ENCODE assay signal across 9 cellular contexts in the genomic region with DNA sequence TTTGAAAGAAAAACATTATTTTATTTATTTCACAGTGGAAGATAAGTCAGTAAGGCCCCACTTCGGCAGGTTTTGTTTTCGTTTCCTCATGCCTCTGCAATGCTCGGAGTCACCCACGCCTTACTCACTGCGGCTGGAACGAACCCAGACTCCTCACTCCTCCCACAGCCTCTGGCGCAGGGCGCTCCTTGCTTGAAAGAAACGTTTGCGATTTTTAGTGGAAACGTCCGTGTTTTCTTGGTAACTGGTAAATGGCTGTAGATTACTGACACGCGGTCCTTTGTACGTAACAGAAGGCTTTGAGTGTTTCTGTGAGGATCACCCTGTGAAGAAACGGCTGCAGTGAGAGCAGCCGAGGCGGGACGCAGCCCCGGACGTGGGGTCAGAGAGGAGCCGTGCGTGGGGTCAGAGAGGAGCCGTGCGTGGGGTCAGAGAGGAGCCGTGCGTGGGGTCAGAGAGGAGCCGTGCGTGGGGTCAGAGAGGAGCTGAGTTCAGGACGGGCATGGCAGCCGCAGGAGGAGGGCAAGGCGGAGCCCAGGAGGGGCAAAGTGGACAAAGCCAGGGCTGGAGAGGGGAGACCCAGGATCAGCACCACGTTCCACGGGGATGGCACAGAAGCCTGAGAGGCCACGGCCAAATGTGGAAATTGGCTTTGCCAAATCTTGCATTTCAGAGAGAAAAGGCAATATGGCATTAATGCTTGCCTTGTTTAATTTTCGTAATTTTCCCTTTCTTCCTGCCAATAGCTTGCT.
A peak's percentile ranks its signal among the peaks of the same experiment; 100 is the strongest.
DNase-seq lines count a peak whose midpoint lies in the region; ATAC-seq and TF ChIP-seq lines count a peak whose summit lies in the region.
"Had no signal": no experiment of that assay in that cellular context is flagged by ENCODE, and none has a peak within 500 bp of the region (broad histone marks: within the 10 kb centered on the region; RNA-seq: fewer than 3 reads in every experiment).

No MANE protein-coding gene starts in this region.

- no peak overlapping the region for H3K9ac ChIP-seq in PC-3 (ENCODE audit: low read length)

- no peaks in the 10 kb centered on the region for H3K9me3 ChIP-seq in transverse colon
- no peaks in the 10 kb centered on the region for H3K9me3 ChIP-seq in PC-3 (ENCODE audit: low read length)

- H3K27ac ChIP-seq in transverse colon (peak overlapping the region; percentile 61 to 80 (median 76)), PC-3 (ENCODE audit: low read length) (no peak overlapping the region)
- H3K27ac ChIP-seq: HL-60 had no signal

- intact Hi-C loops in transverse colon (cut with DNase I; ENCODE audit: low total_unique reads) (no loop called here), PC-3 (cut with micrococcal nuclease) (no loop called here)

- no TSS peak for BruUV-seq in PC-3 (replicated peaks; lab: Mats Ljungman, UMichigan)

- in situ Hi-C loops in transverse colon (cut with MboI; ENCODE audit: low pct_ligation_motif_present in 1 of 4, low pct_unique_long_range_greater_than_20kb in 1 of 4, low sequenced_read_pairs in 3 of 4), result no loop called here

- no peaks in the 10 kb centered on the region for H3K9me2 ChIP-seq in PC-3 (replicated peaks; ENCODE audit: low read length)

- DNase-seq in LNCaP clone FGC (ENCODE audit: low read depth), result peak; percentile 18
- peak; percentile 98 for DNase-seq in choroid plexus epithelial cell (ENCODE audit: low read depth)
- peak; percentile 21 for DNase-seq in medulla oblongata (ENCODE audit: extremely low spot score)
- peak; percentile 58 for DNase-seq in transverse colon
- DNase-seq in activated CD4-positive, CD25-positive, alpha-beta regulatory T cell (lab: John Stamatoyannopoulos, UW), result no peak
- DNase-seq in PC-3, result no peak
- DNase-seq in NCI-H774 (lab: John Stamatoyannopoulos, UW), result no peak
- DNase-seq: naive thymus-derived CD4-positive, alpha-beta T cell had no signal

- no peaks in the 10 kb centered on the region for H3K36me3 ChIP-seq in transverse colon
- H3K36me3 ChIP-seq in PC-3 (ENCODE audit: low read depth, low read length), result no peaks in the 10 kb centered on the region

- WGBS in transverse colon (ENCODE audit: low coverage in 1 of 2), 2 donors, result 75 to 80% methylated on average over 32 to 36 of the region's 36 CpGs

- no peak overlapping the region for H3K4me2 ChIP-seq in PC-3 (ENCODE audit: low read length)

- no peaks in the 10 kb centered on the region for H4K20me1 ChIP-seq in PC-3 (ENCODE audit: low read length)

- no peaks in the 10 kb centered on the region for H3K27me3 ChIP-seq in transverse colon
- H3K27me3 ChIP-seq in PC-3 (ENCODE audit: low read length), result peaks cover 13% of the 10 kb centered on the region; the same call in 1 of the 2 replicates

- TF ChIP-seq CTCF in LNCaP clone FGC (IDR thresholded peaks at IDR 0.05; ENCODE audit: control insufficient read depth, extremely low read depth, insufficient read depth) (no peak), choroid plexus epithelial cell (conservative IDR thresholded peaks at IDR 0.05; ENCODE audit: low read depth, low read length) (no peak), transverse colon (IDR thresholded peaks at IDR 0.05) (no peak), PC-3 (conservative IDR thresholded peaks at IDR 0.05; ENCODE audit: low read depth, low read length) (no peak)

- no peak for TF ChIP-seq POLR2A in transverse colon (IDR thresholded peaks at IDR 0.05)

- H3F3A ChIP-seq in PC-3 (ENCODE audit: low read length, unreplicated experiment), result no peaks in the 10 kb centered on the region

- H3K79me2 ChIP-seq in PC-3 (ENCODE audit: low read length), result no peaks in the 10 kb centered on the region

- POLR2A ChIA-PET in PC-3 (lab: Charles Lee; ENCODE audit: unreplicated experiment), result no interaction called here

- H3K4me3 ChIP-seq in LNCaP clone FGC (ENCODE audit: low read depth, low read length) (peak overlapping the region; percentile 55), choroid plexus epithelial cell (ENCODE audit: low read depth, low read length) (peak overlapping the region; percentile 46), transverse colon (peak overlapping the region in 3 of 4 donors; percentile 5 to 33 (median 13)), PC-3 (ENCODE audit: low read length) (no peak overlapping the region)

- H3K4me1 ChIP-seq in transverse colon (peaks cover 0 to 4% (median 0%) of the 10 kb centered on the region in 4 donors), PC-3 (ENCODE audit: insufficient read depth, low read length) (no peaks in the 10 kb centered on the region)

- ATAC-seq in PC-3, result no peak
- ATAC-seq: naive thymus-derived CD4-positive, alpha-beta T cell had no signal

- TF ChIP-seq EP300 in transverse colon (IDR thresholded peaks at IDR 0.05; ENCODE audit: low read depth), result no peak

- CTCF ChIA-PET in PC-3 (lab: Charles Lee), result no interaction called here

- H2AFZ ChIP-seq in PC-3 (ENCODE audit: low read length), result no peak overlapping the region

Comparison
In these comparisons a context has a peak if more than half of its experiments do, and no peak if none do; other contexts are left out.
1. DNase-seq: peak in LNCaP clone FGC (single experiment), choroid plexus epithelial cell (single experiment), medulla oblongata (single experiment) and transverse colon (single experiment); none in activated CD4-positive, CD25-positive, alpha-beta regulatory T cell (0 of 4), PC-3 (single experiment) and NCI-H774 (single experiment).